ENCODE assay signal across 20 cellular contexts in the genomic region with DNA sequence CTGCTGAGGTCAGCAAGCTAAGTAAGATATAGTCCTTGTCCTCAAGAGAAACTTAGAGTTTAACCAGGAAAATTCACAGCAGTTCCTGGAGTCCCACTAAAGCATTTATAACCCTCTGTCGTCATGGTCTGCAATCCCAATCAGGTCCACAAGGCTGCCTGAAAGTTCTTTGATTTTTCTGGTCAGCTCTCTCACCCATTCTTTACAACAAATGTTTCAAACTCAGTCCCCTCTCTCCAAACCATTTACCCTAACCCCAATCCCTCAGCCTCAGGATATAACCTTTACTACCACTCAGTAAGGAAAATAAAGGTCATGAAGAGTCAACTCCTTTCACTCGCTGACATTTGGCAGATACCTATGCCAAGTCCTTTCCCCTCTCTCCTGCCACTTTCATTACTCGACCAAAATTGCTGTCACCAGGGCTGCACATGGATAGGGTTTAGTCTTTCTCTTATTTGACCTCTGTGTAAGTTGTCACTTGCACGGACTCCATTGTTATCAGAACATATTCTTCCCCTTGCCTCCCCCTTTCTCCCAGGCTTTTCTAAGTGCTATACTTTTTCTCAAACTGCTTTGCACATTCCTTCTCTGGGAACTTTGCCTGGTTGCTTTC.
DNase-seq lines count a peak whose midpoint lies in the region; ATAC-seq and TF ChIP-seq lines count a peak whose summit lies in the region.
"Had no signal": no experiment of that assay in that cellular context is flagged by ENCODE, and none has a peak within 500 bp of the region (broad histone marks: within the 10 kb centered on the region; RNA-seq: fewer than 3 reads in every experiment).

No MANE protein-coding gene starts in this region.

- TF ChIP-seq POLR2A in gastroesophageal sphincter (IDR thresholded peaks at IDR 0.05): no peak

- H3K4me3 ChIP-seq in SK-N-SH (ENCODE audit: low read depth in 2 of 2, low read length in 1 of 2): no peak overlapping the region
- no peak overlapping the region for H3K4me3 ChIP-seq in gastroesophageal sphincter
- H3K4me3 ChIP-seq: gastrocnemius medialis, pancreas, upper lobe of left lung had no signal

- TF ChIP-seq CTCF in SK-N-SH (IDR thresholded peaks at IDR 0.05) (no peak), WTC11 (IDR thresholded peaks at IDR 0.05) (0 out of 2 replicates have a peak, but pooled peaks have one; percentile 19), type B pancreatic cell (conservative IDR thresholded peaks at IDR 0.05) (peak; percentile 64), gastroesophageal sphincter (IDR thresholded peaks at IDR 0.05) (no peak)

- H3K36me3 Mint-ChIP-seq in WTC11 (no peaks in the 10 kb centered on the region), type B pancreatic cell (peaks cover 4% of the 10 kb centered on the region)
- H3K36me3 Mint-ChIP-seq: activated naive CD8-positive, alpha-beta T cell had no signal

- H3K27me3 Mint-ChIP-seq in WTC11 (ENCODE audit: low read depth): no peaks in the 10 kb centered on the region
- peaks cover 20% of the 10 kb centered on the region for H3K27me3 Mint-ChIP-seq in type B pancreatic cell
- H3K27me3 Mint-ChIP-seq: activated naive CD8-positive, alpha-beta T cell; effector memory CD8-positive, alpha-beta T cell had no signal

- H3K9ac ChIP-seq in SK-N-SH: no peak overlapping the region

- H3K36me3 ChIP-seq in SK-N-SH (replicated peaks in 1 of 2; ENCODE audit: control insufficient read depth in 1 of 2, insufficient read depth in 2 of 2, low read length in 1 of 2) (no peaks in the 10 kb centered on the region), gastroesophageal sphincter (no peaks in the 10 kb centered on the region)
- H3K36me3 ChIP-seq: gastrocnemius medialis, pancreas, upper lobe of left lung had no signal

- peaks cover 12% of the 10 kb centered on the region for H3F3A ChIP-seq in SK-N-SH (replicated peaks; ENCODE audit: insufficient read depth)

- no peak for TF ChIP-seq EP300 in SK-N-SH (IDR thresholded peaks at IDR 0.05; ENCODE audit: borderline replicate concordance in 1 of 2, low read depth in 1 of 2, low read length in 1 of 2)
- no peak for TF ChIP-seq EP300 in gastroesophageal sphincter (IDR thresholded peaks at IDR 0.05)

- intact Hi-C loops in left ventricle myocardium superior (cut with micrococcal nuclease) (no loop called here), posterior cingulate gyrus (cut with DNase I) (no loop called here)

- POLR2A ChIA-PET in SK-N-SH (lab: Yijun Ruan, JAX) (no interaction called here), WTC11 (lab: Charles Lee) (interaction anchor here (0.9 kb wide), 1 partner anchor 93 kb away, joined by 3 read pairs; no protein-coding TSS in a partner anchor)

- WGBS in SK-N-SH (ENCODE audit: low lambda C conversion rate): 77% methylated on average over 4 of the region's 4 CpGs
- WGBS in gastroesophageal sphincter (ENCODE audit: low coverage in 1 of 2), 2 donors: 58 to 61% methylated on average over 4 of the region's 4 CpGs

- DNase-seq in SK-N-SH (no peak), WTC11 (ENCODE audit: low spot score) (no peak), left ventricle myocardium superior (no peak), type B pancreatic cell (ENCODE audit: extremely low spot score, unreplicated experiment) (no peak), SW480 (ENCODE audit: low spot score) (no peak), posterior cingulate gyrus (no peak)
- DNase-seq: activated CD4-positive, alpha-beta T cell treated with anti-CD3 and anti-CD28 coated beads, Interleukin-2, amount 50 U/mL, for 4 hours; activated T-cell treated with anti-CD3 and anti-CD28 coated beads, Interleukin-2, amount 50 U/mL, for 4 hours; effector memory CD8-positive, alpha-beta T cell; gastrocnemius medialis; KG1; NCI-H1105 treated with DMSO at 0.1 percent for 48 hours; NCI-H446 treated with DMSO at 0.1 percent for 48 hours; pancreas; stimulated activated naive CD4-positive, alpha-beta T cell; upper lobe of left lung had no signal

- H3K27ac ChIP-seq in SK-N-SH (ENCODE audit: low read depth in 2 of 2, low read length in 1 of 2) (no peak overlapping the region), gastroesophageal sphincter (no peak overlapping the region)
- H3K27ac ChIP-seq: gastrocnemius medialis, HL-60, pancreas, upper lobe of left lung had no signal

- H3K9me2 ChIP-seq in SK-N-SH: no peaks in the 10 kb centered on the region

- H3K27me3 ChIP-seq in SK-N-SH (ENCODE audit: insufficient read depth): no peaks in the 10 kb centered on the region
- H3K27me3 ChIP-seq in gastroesophageal sphincter: no peaks in the 10 kb centered on the region
- H3K27me3 ChIP-seq: gastrocnemius medialis, pancreas, upper lobe of left lung had no signal

- H3K4me1 Mint-ChIP-seq in WTC11 (peaks cover 27% of the 10 kb centered on the region), type B pancreatic cell (ENCODE audit: unreplicated experiment) (peaks cover 30% of the 10 kb centered on the region)

- no peak overlapping the region for H3K4me3 Mint-ChIP-seq in WTC11
- peak overlapping the region; percentile 11 for H3K4me3 Mint-ChIP-seq in type B pancreatic cell
- H3K4me3 Mint-ChIP-seq: activated naive CD8-positive, alpha-beta T cell; activated T-cell treated with anti-CD3 and anti-CD28 coated beads, Interleukin-2, amount 50 U/mL, for 4 hours; effector memory CD8-positive, alpha-beta T cell had no signal

- TF ChIP-seq RAD21 in SK-N-SH (IDR thresholded peaks at IDR 0.05; ENCODE audit: low read length): no peak

- H3K4me2 ChIP-seq in SK-N-SH: no peak overlapping the region

- H3K9me3 ChIP-seq in SK-N-SH: no peaks in the 10 kb centered on the region
- H3K9me3 ChIP-seq in gastroesophageal sphincter: no peaks in the 10 kb centered on the region
- H3K9me3 ChIP-seq: gastrocnemius medialis, pancreas, upper lobe of left lung had no signal

- 0 out of 3 replicates have a peak, but pooled peaks have one; percentile 31 for ATAC-seq in SK-N-SH treated with all-trans-retinoic acid at 6 μM for 48 hours
- ATAC-seq in WTC11: peak; percentile 90
- ATAC-seq in left ventricle myocardium superior: peak; percentile 74
- ATAC-seq in gastroesophageal sphincter: no peak
- ATAC-seq: activated T-cell treated with anti-CD3 and anti-CD28 coated beads, Interleukin-2, amount 50 U/mL, for 4 hours; effector memory CD8-positive, alpha-beta T cell; gastrocnemius medialis; pancreas had no signal

- CTCF ChIA-PET in SK-N-SH (lab: Yijun Ruan, JAX) (no interaction called here), WTC11 (lab: Charles Lee) (no interaction called here)

- H3K4me1 ChIP-seq in SK-N-SH (ENCODE audit: control insufficient read depth in 1 of 2, insufficient read depth in 2 of 2, low read depth in 1 of 2, low read length in 1 of 2) (peaks cover 7 to 23% of the 10 kb centered on the region in 2 experiments; a peak in 2 of 4 replicates), gastroesophageal sphincter (peaks cover 0 to 10% (median 3%) of the 10 kb centered on the region in 3 donors)
- H3K4me1 ChIP-seq: gastrocnemius medialis had no signal

- H2AFZ ChIP-seq in SK-N-SH (ENCODE audit: low read depth): no peak overlapping the region

- H3K27ac Mint-ChIP-seq in WTC11 (no peak overlapping the region), type B pancreatic cell (peak overlapping the region; percentile 20)
- H3K27ac Mint-ChIP-seq: activated naive CD8-positive, alpha-beta T cell; effector memory CD8-positive, alpha-beta T cell had no signal

- H3K9me3 Mint-ChIP-seq in WTC11: no peaks in the 10 kb centered on the region
- H3K9me3 Mint-ChIP-seq in type B pancreatic cell: peaks cover 6% of the 10 kb centered on the region
- H3K9me3 Mint-ChIP-seq: effector memory CD8-positive, alpha-beta T cell had no signal

- no peaks in the 10 kb centered on the region for H4K20me1 ChIP-seq in SK-N-SH (ENCODE audit: insufficient read depth)

- H3K79me2 ChIP-seq in SK-N-SH (ENCODE audit: insufficient read depth): no peaks in the 10 kb centered on the region

TF ChIP-seq in SK-N-SH treated with all-trans-retinoic acid at 6 μM for 48 hours, 23 proteins besides CTCF, POLR2A, EP300 and RAD21 (continues in another document):
- TF ChIP-seq ZFP30 (CRISPR knock-in tag; IDR thresholded peaks at IDR 0.05): no peak
- no peak for TF ChIP-seq ZNF8 (CRISPR knock-in tag; IDR thresholded peaks at IDR 0.05)

TF ChIP-seq in SK-N-SH, 30 proteins besides CTCF, POLR2A, EP300 and RAD21:
- no peak for TF ChIP-seq RXRA (IDR thresholded peaks at IDR 0.05; ENCODE audit: borderline replicate concordance, low read depth)

TF ChIP-seq in WTC11, 78 proteins besides CTCF, POLR2A, EP300 and RAD21:
- no peak for TF ChIP-seq JUN (CRISPR knock-in tag; IDR thresholded peaks at IDR 0.05)

Comparison
In these comparisons a context has a peak if more than half of its experiments do, and no peak if none do; other contexts are left out.
1. CTCF ChIP-seq: peak in WTC11 (single experiment) and type B pancreatic cell (single experiment); none in SK-N-SH (single experiment) and gastroesophageal sphincter (0 of 4).